Comparison of ENCODE assay signal across 14 cellular contexts in genomic region chr17:72631568-72631967, GRCh38.
DNase-seq lines count a peak whose midpoint lies in the region; ATAC-seq and TF ChIP-seq lines count a peak whose summit lies in the region.
"Had no signal": no experiment of that assay in that cellular context is flagged by ENCODE, and none has a peak within 500 bp of the region (broad histone marks: within the 10 kb centered on the region; RNA-seq: fewer than 3 reads in every experiment).

No MANE protein-coding gene starts in this region.

- no peaks in the 10 kb centered on the region for H3K9me3 Mint-ChIP-seq in endodermal cell

- no peaks in the 10 kb centered on the region for H3K36me3 Mint-ChIP-seq in endodermal cell (ENCODE audit: low read depth)

- no peaks in the 10 kb centered on the region for H3K4me1 ChIP-seq in endodermal cell (ENCODE audit: control insufficient read depth, insufficient read depth, low read length)

- no peak overlapping the region for H3K9ac ChIP-seq in endodermal cell (ENCODE audit: extremely low read depth, low read length, poor library complexity, severe bottlenecking)

- DNase-seq in M059J (ENCODE audit: low read depth) (peak; percentile 43), NCI-H526 treated with DMSO at 0.1 percent for 48 hours (lab: John Stamatoyannopoulos, UW) (peak; percentile 94), endodermal cell (no peak), H4 (ENCODE audit: low spot score) (no peak), HuH-7 (ENCODE audit: low spot score) (no peak), cardiac septum (ENCODE audit: low spot score) (no peak)
- DNase-seq: Kasumi-1, WERI-Rb-1 had no signal

- H3K27me3 ChIP-seq in endodermal cell (ENCODE audit: control insufficient read depth, insufficient read depth, low read length, poor library complexity, severe bottlenecking): no peaks in the 10 kb centered on the region
- H3K27me3 ChIP-seq: stomach had no signal

- H3K4me3 Mint-ChIP-seq in endodermal cell: no peak overlapping the region
- H3K4me3 Mint-ChIP-seq: nephron had no signal

- H3K27ac ChIP-seq in 22Rv1 (peak overlapping the region; percentile 72), endodermal cell (ENCODE audit: low read depth, low read length) (peak overlapping the region; percentile 83)
- H3K27ac ChIP-seq: HL-60, stomach, WERI-Rb-1 had no signal

- intact Hi-C loops in cardiac septum (cut with DNase I): no loop called here

- no peaks in the 10 kb centered on the region for H3K9me3 ChIP-seq in endodermal cell (ENCODE audit: control insufficient read depth, low read length)

- peaks cover 9% of the 10 kb centered on the region for H3K27me3 Mint-ChIP-seq in endodermal cell (ENCODE audit: insufficient read depth)

- no peaks in the 10 kb centered on the region for H3K36me3 ChIP-seq in endodermal cell (ENCODE audit: control insufficient read depth, insufficient read depth, low read length)
- H3K36me3 ChIP-seq: stomach, WERI-Rb-1 had no signal

- no peak overlapping the region for H3K27ac Mint-ChIP-seq in endodermal cell
- H3K27ac Mint-ChIP-seq: activated T-helper 2 cell treated with anti-CD3 and anti-CD28 coated beads, Interferon-gamma antibody, Interleukin-2, Interleukin-4, amounts not matched to agents 10 μg/mL and 5 μg/mL and 100 μg/mL, durations not matched to agents 14 hours and 24 hours and 36 hours had no signal

- no peak for ATAC-seq in GM18519 (IDR thresholded peaks at IDR 0.05; ENCODE audit: low FRiP score, unreplicated experiment)

- H3K4me3 ChIP-seq in endodermal cell (ENCODE audit: low read length): no peak overlapping the region
- H3K4me3 ChIP-seq: stomach had no signal

- 76 to 86% methylated on average over 10 of the region's 10 CpGs for WGBS in endodermal cell (ENCODE audit: insufficient coverage in 1 of 2, insufficient read length in 1 of 2), 2 experiments

- TF ChIP-seq CTCF in 22Rv1 (IDR thresholded peaks at IDR 0.05) (no peak), endodermal cell (conservative IDR thresholded peaks at IDR 0.05) (no peak)

- no peaks in the 10 kb centered on the region for H3K4me1 Mint-ChIP-seq in endodermal cell
- H3K4me1 Mint-ChIP-seq: nephron had no signal

Comparison
In these comparisons a context has a peak if more than half of its experiments do, and no peak if none do; other contexts are left out.
1. DNase-seq: peak in M059J (single experiment) and NCI-H526 treated with DMSO at 0.1 percent for 48 hours (single experiment); none in endodermal cell (single experiment), H4 (single experiment), HuH-7 (single experiment) and cardiac septum (single experiment).